ENCODE assay signal across 8 cellular contexts in genomic region chr2:73386342-73386868, GRCh38. TPM values are rescaled to one million over a fixed set of nuclear protein-coding genes. Genes with fewer than 3 reads are reported as not detected.
DNase-seq lines count a peak whose midpoint lies in the region; ATAC-seq and TF ChIP-seq lines count a peak whose summit lies in the region.

No MANE protein-coding gene starts in this region.

- ATAC-seq in HG02571 (IDR thresholded peaks at IDR 0.05; ENCODE audit: unreplicated experiment): peak; percentile 9

- WGBS in esophagus muscularis mucosa: under 1% methylated on average over 16 of the region's 24 CpGs
- 0 to 1% (median 0%) methylated on average over 18 to 24 of the region's 24 CpGs for WGBS in ovary, 3 donors

- no peaks in the 10 kb centered on the region for H3K9me3 ChIP-seq in Peyer's patch
- H3K9me3 ChIP-seq in esophagus muscularis mucosa: no peaks in the 10 kb centered on the region
- no peaks in the 10 kb centered on the region for H3K9me3 ChIP-seq in ovary

- H3K4me1 ChIP-seq in Peyer's patch: peaks cover 0 to 13% (median 0%) of the 10 kb centered on the region in 4 donors
- H3K4me1 ChIP-seq in esophagus muscularis mucosa: peaks cover 10 to 23% (median 20%) of the 10 kb centered on the region in 4 donors
- peaks cover 6% of the 10 kb centered on the region for H3K4me1 ChIP-seq in ovary (ENCODE audit: insufficient read depth)

- H3K27me3 ChIP-seq in Peyer's patch: no peaks in the 10 kb centered on the region
- no peaks in the 10 kb centered on the region for H3K27me3 ChIP-seq in esophagus muscularis mucosa
- H3K27me3 ChIP-seq in ovary: no peaks in the 10 kb centered on the region

- H3K36me3 ChIP-seq in Peyer's patch (no peaks in the 10 kb centered on the region), esophagus muscularis mucosa (no peaks in the 10 kb centered on the region), ovary (no peaks in the 10 kb centered on the region)

- TF ChIP-seq CTCF in Peyer's patch (IDR thresholded peaks at IDR 0.05) (no peak), esophagus muscularis mucosa (IDR thresholded peaks at IDR 0.05) (peak in 1 of 3 experiments; percentile 0), ovary (IDR thresholded peaks at IDR 0.05) (peak in 1 of 3 donors; percentile 1)

- TF ChIP-seq EP300 in esophagus muscularis mucosa (IDR thresholded peaks at IDR 0.05): no peak
- no peak for TF ChIP-seq EP300 in ovary (IDR thresholded peaks at IDR 0.05)

- TF ChIP-seq POLR2A in Peyer's patch (IDR thresholded peaks at IDR 0.05) (no peak), esophagus muscularis mucosa (IDR thresholded peaks at IDR 0.05; ENCODE audit: low read depth) (no peak), ovary (IDR thresholded peaks at IDR 0.05) (no peak)

- DNase-seq in DMS79 treated with DMSO at 0.1 percent for 48 hours (lab: John Stamatoyannopoulos, UW): peak; percentile 46
- no peak for DNase-seq in DMS79 (lab: John Stamatoyannopoulos, UW)
- no peak for DNase-seq in Peyer's patch
- no peak for DNase-seq in esophagus muscularis mucosa (ENCODE audit: extremely low spot score)
- DNase-seq in ovary: no peak
- no peak for DNase-seq in effector CD4-positive, alpha-beta T cell
- no peak for DNase-seq in ecto neural progenitor cell (ENCODE audit: low spot score)

- H3K4me3 ChIP-seq in Peyer's patch (peak overlapping the region; percentile 76 to 96 (median 86)), esophagus muscularis mucosa (peak overlapping the region; percentile 66 to 85 (median 75)), ovary (peak overlapping the region; percentile 77)

- intact Hi-C loops in esophagus muscularis mucosa (cut with DNase I) (loop anchor here (10.0 kb wide), 2 partner anchors 122 to 172 kb away; partner anchors contain the start of gene SMYD5), ovary (cut with DNase I) (no loop called here)

- H3K27ac ChIP-seq in Peyer's patch (peak overlapping the region; percentile 92 to 98 (median 96)), esophagus muscularis mucosa (replicated peaks in 1 of 4) (peak overlapping the region; percentile 84 to 94 (median 90)), ovary (peak overlapping the region in 1 of 2 donors; percentile 94)

RNA-seq across cellular contexts. Expression of gene ALMS1, which starts 0.8 kb away (rescaled TPM):
- total RNA-seq in Peyer's patch: 10 to 100 TPM; 22.9 to 98.2 (median 44.9) TPM
- 10 to 100 TPM; 31.3 to 36.1 (median 32.4) TPM for total RNA-seq in esophagus muscularis mucosa
- total RNA-seq in ovary: 10 to 100 TPM; 41.6 to 53.4 (median 46.9) TPM
- polyA plus RNA-seq in ovary: 10 to 100 TPM; 12.8 to 22.0 TPM
